1 cellular context compared by ENCODE assay signal in the genomic region with DNA sequence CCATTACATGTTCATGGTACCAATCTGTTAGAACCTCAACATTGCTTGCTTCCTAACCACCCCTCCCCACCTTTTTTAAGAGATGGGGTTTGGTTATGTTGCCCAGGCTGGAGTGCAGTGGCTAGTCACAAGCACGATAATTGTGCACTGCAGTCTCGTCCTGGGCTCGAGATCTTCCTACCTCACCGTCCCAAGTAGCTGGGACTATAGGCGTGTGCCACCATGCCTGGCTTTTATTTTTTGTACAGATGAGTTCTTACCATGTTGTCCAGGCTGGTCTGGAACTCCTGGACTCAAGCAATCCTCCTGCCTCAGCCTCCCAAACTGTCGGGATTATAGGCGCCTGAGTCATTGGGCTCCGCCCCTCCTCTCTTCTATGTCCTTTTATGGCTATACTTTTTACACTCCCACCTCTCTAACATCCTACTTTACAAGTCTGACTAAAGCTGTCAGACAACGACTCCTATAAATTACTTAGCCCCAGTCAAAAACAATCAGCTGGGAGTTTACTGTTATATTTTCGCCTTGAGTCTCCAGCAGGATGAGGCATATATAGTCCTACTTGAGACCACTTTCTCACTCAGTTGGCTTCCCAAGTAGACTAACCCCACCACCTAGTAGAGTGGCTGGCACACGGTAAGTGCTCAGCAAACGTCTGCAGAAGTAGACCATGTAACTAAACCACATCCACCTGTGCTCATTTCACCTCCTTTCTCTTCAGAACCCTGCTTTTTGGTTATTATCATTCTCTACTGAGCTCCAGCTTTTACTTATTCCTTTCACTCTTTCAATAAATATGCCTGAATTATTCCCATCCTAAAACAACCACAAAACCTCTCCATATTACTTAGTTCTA.
TF ChIP-seq lines count a peak whose summit lies in the region.

No MANE protein-coding gene starts in this region.

TF ChIP-seq in K562, 482 proteins besides CTCF, POLR2A, EP300 and RAD21 (continued from another document and continues in another):
- TF ChIP-seq, protein P1, sequence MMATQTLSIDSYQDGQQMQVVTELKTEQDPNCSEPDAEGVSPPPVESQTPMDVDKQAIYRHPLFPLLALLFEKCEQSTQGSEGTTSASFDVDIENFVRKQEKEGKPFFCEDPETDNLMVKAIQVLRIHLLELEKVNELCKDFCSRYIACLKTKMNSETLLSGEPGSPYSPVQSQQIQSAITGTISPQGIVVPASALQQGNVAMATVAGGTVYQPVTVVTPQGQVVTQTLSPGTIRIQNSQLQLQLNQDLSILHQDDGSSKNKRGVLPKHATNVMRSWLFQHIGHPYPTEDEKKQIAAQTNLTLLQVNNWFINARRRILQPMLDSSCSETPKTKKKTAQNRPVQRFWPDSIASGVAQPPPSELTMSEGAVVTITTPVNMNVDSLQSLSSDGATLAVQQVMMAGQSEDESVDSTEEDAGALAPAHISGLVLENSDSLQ (IDR thresholded peaks at IDR 0.05) = peak; percentile 96
- TF ChIP-seq CBX3 (IDR thresholded peaks at IDR 0.05; ENCODE audit: borderline replicate concordance in 1 of 2, low read length in 2 of 2) (no peak; a peak in 1 of 3 replicates), ZNF121 (CRISPR knock-in tag; conservative IDR thresholded peaks at IDR 0.05) (no peak), TOE1 (IDR thresholded peaks at IDR 0.05; ENCODE audit: borderline replicate concordance) (no peak), TOE1 (CRISPR knock-in tag; IDR thresholded peaks at IDR 0.05; ENCODE audit: borderline replicate concordance, low read depth) (no peak), ZNF764 (CRISPR knock-in tag; IDR thresholded peaks at IDR 0.05; ENCODE audit: low read depth) (no peak), TSHZ1 (CRISPR knock-in tag; IDR thresholded peaks at IDR 0.05) (0 out of 2 replicates have a peak, but pooled peaks have one; percentile 41), ESRRA (IDR thresholded peaks at IDR 0.05; ENCODE audit: borderline replicate concordance, low read depth) (no peak), STAG1 (CRISPR knock-in tag; IDR thresholded peaks at IDR 0.05; ENCODE audit: borderline replicate concordance) (no peak), HSF4 (CRISPR knock-in tag; IDR thresholded peaks at IDR 0.05; ENCODE audit: borderline replicate concordance) (no peak), BRD9 (IDR thresholded peaks at IDR 0.05; ENCODE audit: low read depth, partially characterized antibody) (no peak), DPF2 (IDR thresholded peaks at IDR 0.05) (peak; percentile 55), NELFE (IDR thresholded peaks at IDR 0.05; ENCODE audit: insufficient read depth, insufficient read length) (no peak), KAT8 (IDR thresholded peaks at IDR 0.05; ENCODE audit: low read depth) (no peak), ZNF316 (IDR thresholded peaks at IDR 0.05) (0 out of 2 replicates have a peak, but pooled peaks have one; percentile 5), NFATC3 (IDR thresholded peaks at IDR 0.05) (no peak; the same call in 1 of the 2 replicates), IRF9 (tag; IDR thresholded peaks at IDR 0.05) (peak; percentile 30; the same call in 1 of the 2 replicates), ZFP36 (IDR thresholded peaks at IDR 0.05; ENCODE audit: low read depth, low read length, partially characterized antibody) (peak; percentile 53), ZNF644 (tag; IDR thresholded peaks at IDR 0.05; ENCODE audit: low read depth) (peak; percentile 79; the same call in 1 of the 2 replicates), ARID3A (IDR thresholded peaks at IDR 0.05; ENCODE audit: borderline replicate concordance, low read depth, low read length) (no peak), ZNF609 (CRISPR knock-in tag; IDR thresholded peaks at IDR 0.05; ENCODE audit: borderline replicate concordance) (no peak), NR2C2 (CRISPR knock-in tag; IDR thresholded peaks at IDR 0.05) (no peak), NR2C2 (tag; IDR thresholded peaks at IDR 0.05) (peak; percentile 62), LCOR (CRISPR knock-in tag; IDR thresholded peaks at IDR 0.05) (no peak), PBX2 (CRISPR knock-in tag; IDR thresholded peaks at IDR 0.05; ENCODE audit: low read depth) (no peak), PBX2 (tag; conservative IDR thresholded peaks at IDR 0.05; ENCODE audit: low read depth) (peak; percentile 90), GTF3C2 (IDR thresholded peaks at IDR 0.05; ENCODE audit: borderline replicate concordance, extremely low read depth, insufficient read length) (peak; percentile 38)
- TF ChIP-seq, protein P2, sequence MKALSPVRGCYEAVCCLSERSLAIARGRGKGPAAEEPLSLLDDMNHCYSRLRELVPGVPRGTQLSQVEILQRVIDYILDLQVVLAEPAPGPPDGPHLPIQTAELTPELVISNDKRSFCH (CRISPR knock-in tag; IDR thresholded peaks at IDR 0.05) = no peak
- TF ChIP-seq, protein P2 (tag; IDR thresholded peaks at IDR 0.05) = peak; percentile 76; the same call in 1 of the 2 replicates
- TF ChIP-seq, protein P3, sequence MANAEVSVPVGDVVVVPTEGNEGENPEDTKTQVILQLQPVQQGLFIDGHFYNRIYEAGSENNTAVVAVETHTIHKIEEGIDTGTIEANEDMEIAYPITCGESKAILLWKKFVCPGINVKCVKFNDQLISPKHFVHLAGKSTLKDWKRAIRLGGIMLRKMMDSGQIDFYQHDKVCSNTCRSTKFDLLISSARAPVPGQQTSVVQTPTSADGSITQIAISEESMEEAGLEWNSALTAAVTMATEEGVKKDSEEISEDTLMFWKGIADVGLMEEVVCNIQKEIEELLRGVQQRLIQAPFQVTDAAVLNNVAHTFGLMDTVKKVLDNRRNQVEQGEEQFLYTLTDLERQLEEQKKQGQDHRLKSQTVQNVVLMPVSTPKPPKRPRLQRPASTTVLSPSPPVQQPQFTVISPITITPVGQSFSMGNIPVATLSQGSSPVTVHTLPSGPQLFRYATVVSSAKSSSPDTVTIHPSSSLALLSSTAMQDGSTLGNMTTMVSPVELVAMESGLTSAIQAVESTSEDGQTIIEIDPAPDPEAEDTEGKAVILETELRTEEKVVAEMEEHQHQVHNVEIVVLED (CRISPR knock-in tag; IDR thresholded peaks at IDR 0.05) = no peak
